Comparison of ENCODE assay signal across 8 cellular contexts in the genomic region with DNA sequence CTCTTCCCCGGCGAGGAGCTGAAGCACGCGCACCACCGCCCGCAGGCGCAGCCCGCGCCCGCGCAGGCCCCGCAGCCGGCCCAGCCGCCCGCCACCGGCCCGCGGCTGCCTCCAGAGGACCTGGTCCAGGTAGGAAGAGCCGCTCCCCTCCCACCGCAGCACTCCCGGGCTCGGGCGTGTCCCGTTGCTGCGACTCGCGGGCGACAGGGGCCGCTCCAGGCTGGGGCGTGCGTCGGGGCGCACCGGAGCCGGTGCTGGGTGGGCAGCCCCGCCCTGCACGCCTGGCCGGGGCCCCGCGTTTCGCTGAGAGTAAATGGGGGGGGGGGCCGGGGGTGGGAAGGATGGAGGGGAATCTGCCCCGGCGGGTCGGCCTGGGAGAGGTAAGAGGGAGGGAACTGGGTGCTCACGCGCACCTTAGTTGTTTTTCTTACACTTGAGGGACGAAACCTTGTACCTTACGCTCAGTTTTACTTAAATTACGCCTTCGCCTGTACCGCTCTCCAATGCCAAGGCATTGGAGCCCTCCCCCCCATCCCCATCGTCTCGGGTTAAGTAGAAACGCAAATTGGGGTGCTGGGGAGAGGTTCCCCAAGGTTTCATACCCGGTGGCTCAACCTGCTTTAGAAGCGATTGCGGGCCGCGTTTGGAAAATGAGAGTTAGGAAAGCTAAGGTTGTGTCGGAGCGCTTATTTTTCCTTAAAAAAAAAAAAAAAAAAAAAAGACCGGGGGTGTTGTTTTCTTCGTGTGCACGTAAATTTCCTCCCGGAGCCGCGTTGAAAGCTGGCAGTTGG. TPM values are rescaled to one million over a fixed set of nuclear protein-coding genes. Genes with fewer than 3 reads are reported as not detected.
DNase-seq lines count a peak whose midpoint lies in the region; ATAC-seq and TF ChIP-seq lines count a peak whose summit lies in the region.

No MANE protein-coding gene starts in this region.

- peak in 1 of 3 donors; percentile 4 for TF ChIP-seq CTCF in ovary (IDR thresholded peaks at IDR 0.05)

- H3K27me3 ChIP-seq in ovary = no peaks in the 10 kb centered on the region

- no peak for TF ChIP-seq POLR2A in ovary (IDR thresholded peaks at IDR 0.05)

- H3K4me1 ChIP-seq in ovary (ENCODE audit: insufficient read depth) = no peaks in the 10 kb centered on the region

- H3K27ac ChIP-seq in ovary = peak overlapping the region; percentile 49 to 59

- H3K4me3 ChIP-seq in ovary = peak overlapping the region; percentile 61

- H3K9me3 ChIP-seq in ovary = no peaks in the 10 kb centered on the region

- H3K36me3 ChIP-seq in ovary = no peaks in the 10 kb centered on the region

- intact Hi-C loops in ovary (cut with DNase I) = no loop called here

- 1% methylated on average over 46 to 68 of the region's 68 CpGs for WGBS in ovary, 3 donors

- TF ChIP-seq EP300 in ovary (IDR thresholded peaks at IDR 0.05) = no peak

- peak; percentile 43 for ATAC-seq in GM18502 (IDR thresholded peaks at IDR 0.05; ENCODE audit: poor library complexity, unreplicated experiment)
- peak; percentile 30 for ATAC-seq in HG02884 (IDR thresholded peaks at IDR 0.05; ENCODE audit: unreplicated experiment)

- DNase-seq in A172 (ENCODE audit: low spot score) = peak; percentile 10
- peak; percentile 34 to 94 for DNase-seq in NCI-H526 (lab: John Stamatoyannopoulos, UW)
- DNase-seq in activated T-helper 1 cell treated with Interleukin-2 at 50 U/mL for 16 hours (ENCODE audit: low read depth) = peak; percentile 18
- peak; percentile 17 for DNase-seq in foreskin melanocyte
- DNase-seq in ovary = peak; percentile 27 to 65 (median 53)
- no peak for DNase-seq in GOT3 (lab: John Stamatoyannopoulos, UW)

RNA-seq across cellular contexts. Expression of gene KLF5, which starts 0.8 kb away (rescaled TPM):
- total RNA-seq in A172 (2014; rRNA removed; shearing (Covaris generic)) = 10.4 and 11.5 TPM in 2 replicates
- 10 to 100 TPM in 1 of 7 donors, 1 to 10 TPM in 6; 2.1 to 45.7 (median 6.9) TPM for total RNA-seq in ovary
- 1 to 10 TPM; 2.5 to 9.8 TPM for polyA plus RNA-seq in ovary
